Comparison of ENCODE assay signal across 25 cellular contexts in genomic region chr4:94274912-94275311, GRCh38.
DNase-seq lines count a peak whose midpoint lies in the region; ATAC-seq and TF ChIP-seq lines count a peak whose summit lies in the region.
"Had no signal": no experiment of that assay in that cellular context is flagged by ENCODE, and none has a peak within 500 bp of the region (broad histone marks: within the 10 kb centered on the region; RNA-seq: fewer than 3 reads in every experiment).

No MANE protein-coding gene starts in this region.

- no peak overlapping the region for H3K9ac ChIP-seq in IMR-90 (ENCODE audit: low read depth, low read length)
- H3K9ac ChIP-seq in mesenchymal stem cell (ENCODE audit: low read length) = peak overlapping the region; percentile 36
- H3K9ac ChIP-seq: KMS-11 had no signal

- no peak overlapping the region for H4K8ac ChIP-seq in IMR-90 (ENCODE audit: low read depth in 2 of 2, low read length in 2 of 2)
- H4K8ac ChIP-seq in mesenchymal stem cell (ENCODE audit: low read length) = no peak overlapping the region

- H3K4ac ChIP-seq in IMR-90 (ENCODE audit: low read depth, low read length) (no peak overlapping the region), mesenchymal stem cell (ENCODE audit: low read depth in 1 of 2, low read length in 2 of 2) (no peak overlapping the region)

- H3K27me3 ChIP-seq in IMR-90 (ENCODE audit: control insufficient read depth, insufficient read depth, low read length) (no peaks in the 10 kb centered on the region), mesenchymal stem cell (ENCODE audit: control insufficient read depth in 1 of 2, insufficient read depth in 1 of 2, low read length in 2 of 2) (no peaks in the 10 kb centered on the region)
- H3K27me3 ChIP-seq: ovary had no signal

- POLR2A ChIA-PET in IMR-90 (lab: Charles Lee; ENCODE audit: unreplicated experiment) = no interaction called here
- POLR2A ChIA-PET in activated CD4-positive, alpha-beta T cell treated with anti-CD3 and anti-CD28 coated beads, Interleukin-2, amount 10 ng/mL, durations not matched to agents 7 days and 5 days (lab: Charles Lee) = no interaction called here

- H3K4me3 ChIP-seq in AG10803 (ENCODE audit: low read length) (no peak overlapping the region), IMR-90 (ENCODE audit: insufficient read depth, low read depth, low read length) (no peak overlapping the region), astrocyte of the spinal cord (ENCODE audit: low read depth, low read length) (no peak overlapping the region), mesenchymal stem cell (ENCODE audit: insufficient read depth in 1 of 2, low read depth in 1 of 2, low read length in 2 of 2) (no peak overlapping the region)
- H3K4me3 ChIP-seq: left ventricle myocardium inferior, ovary had no signal

- no peak overlapping the region for H3K4me3 Mint-ChIP-seq in activated CD4-positive, alpha-beta T cell treated with anti-CD3 and anti-CD28 coated beads, Interleukin-2, amount 10 ng/mL, durations not matched to agents 7 days and 5 days
- H3K4me3 Mint-ChIP-seq: activated naive CD4-positive, alpha-beta T cell treated with anti-CD3 and anti-CD28 coated beads, Interleukin-2, amount 10 ng/mL, durations not matched to agents 7 days and 5 days; CD4-positive, alpha-beta memory T cell; naive thymus-derived CD8-positive, alpha-beta T cell; stimulated activated memory B cell treated with anti-CD40 and anti-IgM and Interleukin-4, amounts not matched to agents 10 μg/mL and 1 μg/mL and 100 μg/mL, for 72 hours; T-helper 1 cell treated with Interleukin-12 subunit alpha and Interleukin-12 subunit beta and Interleukin-4 antibody, amounts not matched to agents 30 μg/mL and 1 μg/mL, for 36 hours had no signal

- no peak overlapping the region for H3K27ac ChIP-seq in IMR-90 (ENCODE audit: insufficient read depth, low read length)
- no peak overlapping the region for H3K27ac ChIP-seq in mesenchymal stem cell (ENCODE audit: low read length, poor library complexity, severe bottlenecking)
- H3K27ac ChIP-seq: KMS-11, left ventricle myocardium inferior, ovary had no signal

- no peak overlapping the region for H3K23ac ChIP-seq in IMR-90 (ENCODE audit: low read depth, low read length)
- H3K23ac ChIP-seq in mesenchymal stem cell (ENCODE audit: low read length in 2 of 2) = no peak overlapping the region

- no peak overlapping the region for H2AK5ac ChIP-seq in IMR-90 (ENCODE audit: low read depth, low read length)
- no peak overlapping the region for H2AK5ac ChIP-seq in mesenchymal stem cell (ENCODE audit: low read length, severe bottlenecking)

- H2BK5ac ChIP-seq in IMR-90 (ENCODE audit: low read depth, low read length, poor library complexity, severe bottlenecking) = peak overlapping the region; percentile 36
- H2BK5ac ChIP-seq in mesenchymal stem cell (ENCODE audit: low read depth, low read length, poor library complexity, severe bottlenecking) = no peak overlapping the region

- no peak overlapping the region; the same call in 1 of the 2 replicates for H3K4me2 ChIP-seq in IMR-90 (ENCODE audit: low read depth, low read length)
- no peak overlapping the region for H3K4me2 ChIP-seq in mesenchymal stem cell (ENCODE audit: low read length, poor library complexity, severe bottlenecking)
- H3K4me2 ChIP-seq: KMS-11 had no signal

- in situ Hi-C loops in IMR-90 (cut with MboI; ENCODE audit: low sequenced_read_pairs) = no loop called here
- in situ Hi-C loops in astrocyte of the spinal cord (cut with HindIII; ENCODE audit: low sequenced_read_pairs) = no loop called here

- H2BK15ac ChIP-seq in IMR-90 (ENCODE audit: low read depth, low read length) (no peak overlapping the region), mesenchymal stem cell (ENCODE audit: low read depth, poor library complexity, severe bottlenecking) (no peak overlapping the region)

- H2BK120ac ChIP-seq in IMR-90 (ENCODE audit: low read depth, low read length) (no peak overlapping the region), mesenchymal stem cell (ENCODE audit: low read depth, low read length) (no peak overlapping the region)

- H3K27me3 Mint-ChIP-seq in activated CD4-positive, alpha-beta T cell treated with anti-CD3 and anti-CD28 coated beads, Interleukin-2, amount 10 ng/mL, durations not matched to agents 7 days and 5 days = no peaks in the 10 kb centered on the region
- H3K27me3 Mint-ChIP-seq: activated naive CD4-positive, alpha-beta T cell treated with anti-CD3 and anti-CD28 coated beads, Interleukin-2, amount 10 ng/mL, durations not matched to agents 7 days and 5 days; CD4-positive, alpha-beta memory T cell; naive thymus-derived CD8-positive, alpha-beta T cell; stimulated activated memory B cell treated with anti-CD40 and anti-IgM and Interleukin-4, amounts not matched to agents 10 μg/mL and 1 μg/mL and 100 μg/mL, for 72 hours had no signal

- peak; percentile 57 for ATAC-seq in IMR-90 (ENCODE audit: low read depth)
- ATAC-seq: naive thymus-derived CD8-positive, alpha-beta T cell; stimulated activated memory B cell treated with anti-CD40 and anti-IgM and Interleukin-4, amounts not matched to agents 10 μg/mL and 1 μg/mL and 100 μg/mL, for 72 hours had no signal

- no peak for TF ChIP-seq RAD21 in IMR-90 (IDR thresholded peaks at IDR 0.05; ENCODE audit: low read length)

- peaks cover 7% of the 10 kb centered on the region; the same call in 1 of the 2 replicates for H3K9me1 ChIP-seq in IMR-90 (ENCODE audit: insufficient read depth, low read length)

- intact Hi-C loops in IMR-90 (cut with micrococcal nuclease) = no loop called here

- H3K14ac ChIP-seq in IMR-90 (replicated peaks; ENCODE audit: low read depth, low read length) = no peak overlapping the region
- no peak overlapping the region for H3K14ac ChIP-seq in mesenchymal stem cell (ENCODE audit: low read length in 2 of 2)

- 0 out of 2 replicates have a peak, but pooled peaks cover 4% of the 10 kb centered on the region for H4K20me1 ChIP-seq in IMR-90 (ENCODE audit: insufficient read depth, low read length)

- no peak for TF ChIP-seq POLR2A in IMR-90 (IDR thresholded peaks at IDR 0.05; ENCODE audit: low read depth, low read length)

- H3K36me3 ChIP-seq in IMR-90 (ENCODE audit: control insufficient read depth, insufficient read depth, low read length) = peaks cover 16% of the 10 kb centered on the region
- H3K36me3 ChIP-seq in mesenchymal stem cell (ENCODE audit: control insufficient read depth in 1 of 2, insufficient read depth in 2 of 2, low read depth in 1 of 2, low read length in 2 of 2) = peaks cover 11 to 90% of the 10 kb centered on the region in 2 experiments
- H3K36me3 ChIP-seq: ovary had no signal

- H3K18ac ChIP-seq in IMR-90 (ENCODE audit: low read depth, low read length) (no peak overlapping the region), mesenchymal stem cell (ENCODE audit: low read depth in 1 of 2, low read length in 2 of 2) (no peak overlapping the region)

- no peak overlapping the region for H2BK20ac ChIP-seq in IMR-90 (ENCODE audit: low read depth, low read length)

- H3K79me1 ChIP-seq in IMR-90 (ENCODE audit: low read depth in 1 of 2, low read length in 2 of 2) = peaks cover 3 to 7% of the 10 kb centered on the region in 2 experiments; a peak in 2 of 4 replicates
- peaks cover 8% of the 10 kb centered on the region for H3K79me1 ChIP-seq in mesenchymal stem cell (replicated peaks; ENCODE audit: low read length, poor library complexity, severe bottlenecking)

- BruUV-seq in IMR-90 (replicated peaks; lab: Mats Ljungman, UMichigan) = no TSS peak

- no peak overlapping the region for H2AK9ac ChIP-seq in IMR-90 (replicated peaks; ENCODE audit: low read depth, low read length, poor library complexity)

- CTCF ChIA-PET in IMR-90 (lab: Yijun Ruan, JAX) = no interaction called here
- CTCF ChIA-PET in activated CD4-positive, alpha-beta T cell treated with anti-CD3 and anti-CD28 coated beads, Interleukin-2, amount 10 ng/mL, durations not matched to agents 7 days and 5 days (lab: Charles Lee) = no interaction called here

- no peak overlapping the region for H4K91ac ChIP-seq in IMR-90 (ENCODE audit: insufficient read depth, low read depth, low read length)
- H4K91ac ChIP-seq in mesenchymal stem cell (ENCODE audit: low read length) = no peak overlapping the region

- H3K36me3 Mint-ChIP-seq in activated CD4-positive, alpha-beta T cell treated with anti-CD3 and anti-CD28 coated beads, Interleukin-2, amount 10 ng/mL, durations not matched to agents 7 days and 5 days (ENCODE audit: low read depth) = peaks cover 28% of the 10 kb centered on the region

- TF ChIP-seq CTCF in AG10803 (conservative IDR thresholded peaks at IDR 0.05; ENCODE audit: low read length) (no peak), IMR-90 (conservative IDR thresholded peaks at IDR 0.05; ENCODE audit: low read depth, low read length) (no peak), astrocyte of the spinal cord (IDR thresholded peaks at IDR 0.05; ENCODE audit: low read depth, low read length) (no peak)

- WGBS in IMR-90 (ENCODE audit: extremely low coverage in 2 of 2, insufficient read length in 1 of 2), 2 experiments = 0% methylated on average over 1 of the region's 3 CpGs; no CpG with 5 or more reads in 1 of the 2 experiments
- WGBS in mesenchymal stem cell = 93% methylated on average over 2 of the region's 3 CpGs

- 0 out of 2 replicates have a peak, but pooled peaks cover 2% of the 10 kb centered on the region for H3K4me1 ChIP-seq in IMR-90 (ENCODE audit: control insufficient read depth, insufficient read depth, low read length)
- no peaks in the 10 kb centered on the region for H3K4me1 ChIP-seq in mesenchymal stem cell (ENCODE audit: control insufficient read depth, insufficient read depth, low read depth, low read length)
- H3K4me1 ChIP-seq: left ventricle myocardium inferior had no signal

- H2AFZ ChIP-seq in IMR-90 (replicated peaks; ENCODE audit: low read length, poor library complexity) (no peak overlapping the region), mesenchymal stem cell (ENCODE audit: low read depth, low read length) (no peak overlapping the region)

- no peak overlapping the region for H2BK12ac ChIP-seq in mesenchymal stem cell (ENCODE audit: low read length in 2 of 2)

- no peaks in the 10 kb centered on the region for H3K9me3 Mint-ChIP-seq in activated CD4-positive, alpha-beta T cell treated with anti-CD3 and anti-CD28 coated beads, Interleukin-2, amount 10 ng/mL, durations not matched to agents 7 days and 5 days
- H3K9me3 Mint-ChIP-seq: activated naive CD4-positive, alpha-beta T cell treated with anti-CD3 and anti-CD28 coated beads, Interleukin-2, amount 10 ng/mL, durations not matched to agents 7 days and 5 days; naive thymus-derived CD8-positive, alpha-beta T cell; stimulated activated memory B cell treated with anti-CD40 and anti-IgM and Interleukin-4, amounts not matched to agents 10 μg/mL and 1 μg/mL and 100 μg/mL, for 72 hours; T-helper 1 cell treated with Interleukin-12 subunit alpha and Interleukin-12 subunit beta and Interleukin-4 antibody, amounts not matched to agents 30 μg/mL and 1 μg/mL, for 36 hours had no signal

- no peak overlapping the region for H4K5ac ChIP-seq in IMR-90 (ENCODE audit: low read depth, low read length)

- H3K56ac ChIP-seq in IMR-90 (ENCODE audit: extremely low read depth, insufficient read depth, low read length) = no peak overlapping the region

- H3K27ac Mint-ChIP-seq in activated CD4-positive, alpha-beta T cell treated with anti-CD3 and anti-CD28 coated beads, Interleukin-2, amount 10 ng/mL, durations not matched to agents 7 days and 5 days = no peak overlapping the region
- H3K27ac Mint-ChIP-seq: activated naive CD4-positive, alpha-beta T cell treated with anti-CD3 and anti-CD28 coated beads, Interleukin-2, amount 10 ng/mL, durations not matched to agents 7 days and 5 days; naive thymus-derived CD8-positive, alpha-beta T cell; stimulated activated memory B cell treated with anti-CD40 and anti-IgM and Interleukin-4, amounts not matched to agents 10 μg/mL and 1 μg/mL and 100 μg/mL, for 72 hours; T-helper 1 cell treated with Interleukin-12 subunit alpha and Interleukin-12 subunit beta and Interleukin-4 antibody, amounts not matched to agents 30 μg/mL and 1 μg/mL, for 36 hours had no signal

- DNase-seq in AG10803 (ENCODE audit: low read depth) = peak; percentile 36
- DNase-seq in IMR-90 = peak; percentile 71
- peak; percentile 54 for DNase-seq in astrocyte of the spinal cord (ENCODE audit: low read depth, low spot score)
- DNase-seq in mesenchymal stem cell = no peak
- no peak for DNase-seq in stimulated activated CD4-positive, alpha-beta T cell treated with anti-CD3 and anti-CD28 coated beads, Interleukin-4, amount 100 ng/mL, for 1 hour
- no peak for DNase-seq in activated CD4-positive, alpha-beta T cell treated with anti-CD3 and anti-CD28 coated beads, Interleukin-2, amount 10 ng/mL, durations not matched to agents 7 days and 5 days
- DNase-seq in activated CD4-positive, alpha-beta T cell treated with anti-CD3 and anti-CD28 coated beads for 4 hours = no peak
- DNase-seq in inferior parietal cortex (ENCODE audit: extremely low spot score) = no peak
- DNase-seq: activated CD4-positive, alpha-beta T cell treated with anti-CD3 and anti-CD28 coated beads for 48 hours; activated naive CD4-positive, alpha-beta T cell treated with anti-CD3 and anti-CD28 coated beads, Interleukin-2, amount 10 ng/mL, durations not matched to agents 7 days and 5 days; aorta; CD4-positive, alpha-beta memory T cell; cerebellar nuclear complex; DMS 273 treated with DMSO at 0.1 percent for 48 hours; foreskin melanocyte; left ventricle myocardium inferior; midbrain; naive thymus-derived CD8-positive, alpha-beta T cell; NCI-H1694; ovary; retina; RPMI8226 had no signal

- dilution Hi-C loops in IMR-90 (cut with HindIII; ENCODE audit: low sequenced_read_pairs, unreplicated experiment) = no loop called here

- H3K9me3 ChIP-seq in IMR-90 (ENCODE audit: control insufficient read depth, insufficient read depth, low read length) = no peaks in the 10 kb centered on the region
- H3K9me3 ChIP-seq in mesenchymal stem cell (ENCODE audit: control insufficient read depth, low read length) = no peaks in the 10 kb centered on the region
- H3K9me3 ChIP-seq: left ventricle myocardium inferior, ovary had no signal

- no peaks in the 10 kb centered on the region for H3K4me1 Mint-ChIP-seq in activated CD4-positive, alpha-beta T cell treated with anti-CD3 and anti-CD28 coated beads, Interleukin-2, amount 10 ng/mL, durations not matched to agents 7 days and 5 days
- H3K4me1 Mint-ChIP-seq: activated naive CD4-positive, alpha-beta T cell treated with anti-CD3 and anti-CD28 coated beads, Interleukin-2, amount 10 ng/mL, durations not matched to agents 7 days and 5 days; CD4-positive, alpha-beta memory T cell; naive thymus-derived CD8-positive, alpha-beta T cell; stimulated activated memory B cell treated with anti-CD40 and anti-IgM and Interleukin-4, amounts not matched to agents 10 μg/mL and 1 μg/mL and 100 μg/mL, for 72 hours had no signal

Comparison
In these comparisons a context has a peak if more than half of its experiments do, and no peak if none do; other contexts are left out.
1. DNase-seq: peak in AG10803 (single experiment), IMR-90 (single experiment) and astrocyte of the spinal cord (single experiment); none in mesenchymal stem cell (single experiment), stimulated activated CD4-positive, alpha-beta T cell treated with anti-CD3 and anti-CD28 coated beads, Interleukin-4, amount 100 ng/mL, for 1 hour (single experiment), activated CD4-positive, alpha-beta T cell treated with anti-CD3 and anti-CD28 coated beads, Interleukin-2, amount 10 ng/mL, durations not matched to agents 7 days and 5 days (single experiment), activated CD4-positive, alpha-beta T cell treated with anti-CD3 and anti-CD28 coated beads for 4 hours (0 of 2) and inferior parietal cortex (single experiment).